33 cellular contexts compared by ENCODE assay signal in the genomic region with DNA sequence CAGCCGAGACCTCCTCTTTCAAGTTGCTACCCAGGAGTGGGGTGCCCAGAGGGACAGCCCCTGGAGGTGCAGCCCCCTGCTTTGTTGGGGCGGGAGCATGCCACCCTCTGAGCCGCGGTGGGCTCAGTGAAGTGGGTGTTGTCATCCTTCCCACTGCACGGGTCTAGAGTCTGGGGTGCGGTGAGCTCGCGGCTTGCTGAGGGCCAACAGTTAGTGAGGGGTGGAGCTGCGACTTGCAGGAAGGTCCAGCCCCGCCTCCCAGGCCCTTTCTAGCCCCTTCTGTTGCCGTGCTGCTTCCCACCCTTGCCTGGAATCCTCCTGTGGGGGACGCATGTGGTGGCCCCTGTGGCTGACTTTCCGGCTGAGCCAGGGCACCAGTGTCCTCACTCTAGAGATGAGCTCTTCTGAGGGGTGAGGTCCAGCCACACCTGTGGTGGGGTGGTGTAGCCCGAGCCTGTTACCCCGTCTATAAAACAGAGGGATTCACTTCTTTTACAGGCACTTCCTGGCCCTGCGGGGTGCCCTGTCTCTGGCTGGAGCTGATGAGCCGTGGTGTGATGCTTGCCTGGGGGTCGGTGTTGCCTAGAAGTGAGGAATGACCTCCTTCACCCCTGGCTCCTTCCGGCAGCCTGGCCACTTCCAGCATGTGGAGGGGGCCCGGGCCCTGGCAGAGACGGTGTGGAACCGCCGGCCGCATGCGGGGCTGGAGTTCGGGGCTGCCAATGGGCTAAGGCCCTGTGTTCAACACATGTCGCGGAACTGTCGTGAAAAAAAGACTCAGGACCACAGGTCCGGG.
DNase-seq lines count a peak whose midpoint lies in the region; ATAC-seq and TF ChIP-seq lines count a peak whose summit lies in the region.
"Had no signal": no experiment of that assay in that cellular context is flagged by ENCODE, and none has a peak within 500 bp of the region (broad histone marks: within the 10 kb centered on the region; RNA-seq: fewer than 3 reads in every experiment).

No MANE protein-coding gene starts in this region.

- peaks cover 6% of the 10 kb centered on the region for H3K4me1 Mint-ChIP-seq in endodermal cell
- H3K4me1 Mint-ChIP-seq in activated naive CD4-positive, alpha-beta T cell treated with anti-CD3 and anti-CD28 coated beads, Interleukin-2, amount 10 ng/mL, durations not matched to agents 7 days and 5 days = peaks cover 45% of the 10 kb centered on the region

- no peaks in the 10 kb centered on the region for H3K27me3 Mint-ChIP-seq in endodermal cell (ENCODE audit: insufficient read depth)
- H3K27me3 Mint-ChIP-seq in activated naive CD4-positive, alpha-beta T cell treated with anti-CD3 and anti-CD28 coated beads, Interleukin-2, amount 10 ng/mL, durations not matched to agents 7 days and 5 days = no peaks in the 10 kb centered on the region
- H3K27me3 Mint-ChIP-seq: activated CD8-positive, alpha-beta memory T cell treated with anti-CD3 and anti-CD28 coated beads, Interleukin-2, amount 10 ng/mL, durations not matched to agents 7 days and 5 days; activated naive CD8-positive, alpha-beta T cell; stimulated activated naive CD8-positive, alpha-beta T cell treated with anti-CD3 and anti-CD28 coated beads, Interleukin-15, Interleukin-2, amounts not matched to agents 100 ng/mL and 50 ng/mL, for 24 hours had no signal

- H2AFZ ChIP-seq in DND-41 (ENCODE audit: low read depth, low read length) = no peak overlapping the region
- H2AFZ ChIP-seq in Karpas-422 (ENCODE audit: low read length) = no peak overlapping the region
- no peak overlapping the region for H2AFZ ChIP-seq in neuronal stem cell (ENCODE audit: low read length)
- H2AFZ ChIP-seq: parathyroid adenoma had no signal

- H3K9ac ChIP-seq in DND-41 (ENCODE audit: low read depth, low read length) (no peak overlapping the region), Karpas-422 (ENCODE audit: low read length) (peak overlapping the region; percentile 66), endodermal cell (ENCODE audit: extremely low read depth, low read length, poor library complexity, severe bottlenecking) (no peak overlapping the region), neuronal stem cell (ENCODE audit: low read depth, low read length, poor library complexity) (no peak overlapping the region)
- H3K9ac ChIP-seq: parathyroid adenoma, SK-N-SH had no signal

- peaks cover 13% of the 10 kb centered on the region; the same call in 1 of the 2 replicates for H4K20me1 ChIP-seq in DND-41 (ENCODE audit: insufficient read depth, low read length)
- H4K20me1 ChIP-seq in Karpas-422 (ENCODE audit: insufficient read depth, low read depth, low read length) = no peaks in the 10 kb centered on the region; the same call in 1 of the 2 replicates

- peak overlapping the region; percentile 61 for H2BK120ac ChIP-seq in neuronal stem cell (ENCODE audit: low read depth, low read length)

- H3K36me3 ChIP-seq in DND-41 (ENCODE audit: insufficient read depth, low read length) (peaks cover 62% of the 10 kb centered on the region), Karpas-422 (ENCODE audit: insufficient read depth, low read length) (peaks cover 6% of the 10 kb centered on the region; the same call in 1 of the 2 replicates), endodermal cell (ENCODE audit: control insufficient read depth, insufficient read depth, low read length) (no peaks in the 10 kb centered on the region), neuronal stem cell (replicated peaks in 1 of 2; ENCODE audit: control insufficient read depth in 2 of 2, insufficient read depth in 2 of 2, low read length in 2 of 2) (peaks cover 10 to 13% of the 10 kb centered on the region in 2 donors), uterus (no peaks in the 10 kb centered on the region)
- H3K36me3 ChIP-seq: cardiac muscle cell had no signal

- H3K4me3 Mint-ChIP-seq in endodermal cell = no peak overlapping the region
- no peak overlapping the region for H3K4me3 Mint-ChIP-seq in activated naive CD4-positive, alpha-beta T cell treated with anti-CD3 and anti-CD28 coated beads, Interleukin-2, amount 10 ng/mL, durations not matched to agents 7 days and 5 days
- H3K4me3 Mint-ChIP-seq: activated CD8-positive, alpha-beta memory T cell treated with anti-CD3 and anti-CD28 coated beads, Interleukin-2, amount 10 ng/mL, durations not matched to agents 7 days and 5 days; activated naive CD8-positive, alpha-beta T cell; activated T-helper 1 cell treated with anti-CD3 and anti-CD28 coated beads, Interleukin-12 subunit alpha, Interleukin-12 subunit beta, Interleukin-2, Interleukin-4 antibody, amounts not matched to agents 30 ng/mL and 10 ng/mL and 1 ng/mL, durations not matched to agents 14 hours and 24 hours and 36 hours; mesothelial cell of epicardium; stimulated activated naive CD8-positive, alpha-beta T cell treated with anti-CD3 and anti-CD28 coated beads, Interleukin-15, Interleukin-2, amounts not matched to agents 100 ng/mL and 50 ng/mL, for 24 hours; T-helper 2 cell treated with Interferon-gamma antibody and Interleukin-4, amounts not matched to agents 5 μg/mL and 100 μg/mL, for 36 hours had no signal

- TF ChIP-seq POLR2A in uterus (IDR thresholded peaks at IDR 0.05) = no peak

- H3K9me3 ChIP-seq in DND-41 (ENCODE audit: insufficient read depth, low read length, severe bottlenecking) (no peaks in the 10 kb centered on the region), Karpas-422 (ENCODE audit: low read length) (no peaks in the 10 kb centered on the region), endodermal cell (ENCODE audit: control insufficient read depth, low read length) (no peaks in the 10 kb centered on the region), neuronal stem cell (replicated peaks in 1 of 2; ENCODE audit: control insufficient read depth in 2 of 2, insufficient read depth in 1 of 2, low read depth in 1 of 2, low read length in 2 of 2) (no peaks in the 10 kb centered on the region), uterus (no peaks in the 10 kb centered on the region)
- H3K9me3 ChIP-seq: SK-N-SH, tibial artery had no signal

- no peak overlapping the region for H2BK12ac ChIP-seq in neuronal stem cell (ENCODE audit: low read length)

- no peak overlapping the region for H4K91ac ChIP-seq in neuronal stem cell (ENCODE audit: low read depth, low read length, poor library complexity)

- intact Hi-C loops in uterus (cut with DNase I; ENCODE audit: low total_unique reads) = no loop called here

- peak overlapping the region; percentile 85 for H3K18ac ChIP-seq in neuronal stem cell (ENCODE audit: low read length)

- H4K8ac ChIP-seq in neuronal stem cell (ENCODE audit: low read depth, low read length) = peak overlapping the region; percentile 43

- H3K4me2 ChIP-seq in DND-41 (ENCODE audit: insufficient read depth, low read length) (no peak overlapping the region), Karpas-422 (ENCODE audit: low read depth, low read length, poor library complexity, severe bottlenecking) (peak overlapping the region; percentile 15), neuronal stem cell (ENCODE audit: insufficient read depth, low read length, poor library complexity, severe bottlenecking) (no peak overlapping the region)
- H3K4me2 ChIP-seq: SK-N-SH had no signal

- H3K27me3 ChIP-seq in DND-41 (ENCODE audit: insufficient read depth, low read length, poor library complexity) = no peaks in the 10 kb centered on the region
- no peaks in the 10 kb centered on the region for H3K27me3 ChIP-seq in Karpas-422 (ENCODE audit: low read length)
- no peaks in the 10 kb centered on the region for H3K27me3 ChIP-seq in endodermal cell (ENCODE audit: control insufficient read depth, insufficient read depth, low read length, poor library complexity, severe bottlenecking)
- no peaks in the 10 kb centered on the region for H3K27me3 ChIP-seq in neuronal stem cell (ENCODE audit: control insufficient read depth in 3 of 3, insufficient read depth in 3 of 3, low read depth in 1 of 3, low read length in 3 of 3)
- H3K27me3 ChIP-seq in uterus = no peaks in the 10 kb centered on the region
- H3K27me3 ChIP-seq: cardiac muscle cell, tibial artery had no signal

- CTCF ChIA-PET in activated naive CD4-positive, alpha-beta T cell treated with anti-CD3 and anti-CD28 coated beads, Interleukin-2, amount 10 ng/mL, durations not matched to agents 7 days and 5 days (lab: Charles Lee) = interaction anchor here (0.8 kb wide), 1 partner anchor 125 kb away, joined by 3 read pairs; no protein-coding TSS in a partner anchor

- WGBS in endodermal cell (ENCODE audit: insufficient coverage in 1 of 2, insufficient read length in 1 of 2), 2 experiments = 69 to 83% methylated on average over 13 to 30 of the region's 30 CpGs
- no CpG with 5 or more reads among the region's 30 CpGs for WGBS in neuronal stem cell (ENCODE audit: extremely low coverage in 2 of 2, insufficient read length in 2 of 2, insufficient replicate concordance in 1 of 2), 2 donors

- no peaks in the 10 kb centered on the region for H3K36me3 Mint-ChIP-seq in endodermal cell (ENCODE audit: low read depth)
- H3K36me3 Mint-ChIP-seq in activated naive CD4-positive, alpha-beta T cell treated with anti-CD3 and anti-CD28 coated beads, Interleukin-2, amount 10 ng/mL, durations not matched to agents 7 days and 5 days = peaks cover 7% of the 10 kb centered on the region
- H3K36me3 Mint-ChIP-seq: activated naive CD8-positive, alpha-beta T cell had no signal

- no peaks in the 10 kb centered on the region for H3K9me2 ChIP-seq in Karpas-422 (replicated peaks; ENCODE audit: insufficient read depth, low read length)
- H3K9me2 ChIP-seq: SK-N-SH had no signal

- DNase-seq in DND-41 = no peak
- DNase-seq in Karpas-422 = no peak
- DNase-seq in endodermal cell = peak; percentile 86
- DNase-seq in neuronal stem cell (ENCODE audit: low spot score) = no peak
- DNase-seq in DMS114 treated with DMSO at 0.1 percent for 48 hours (lab: John Stamatoyannopoulos, UW; ENCODE audit: unreplicated experiment) = no peak
- no peak for DNase-seq in activated naive CD4-positive, alpha-beta T cell treated with anti-CD3 and anti-CD28 coated beads, Interleukin-2, amount 10 ng/mL, durations not matched to agents 7 days and 5 days
- DNase-seq in uterus = no peak
- DNase-seq: activated CD4-positive, alpha-beta T cell treated with anti-CD3 and anti-CD28 coated beads, Interleukin-2, amount 50 U/mL, for 1 hour; activated CD8-positive, alpha-beta memory T cell treated with anti-CD3 and anti-CD28 coated beads, Interleukin-2, amount 10 ng/mL, durations not matched to agents 7 days and 5 days; aorta; cortex of kidney; erythroblast; GOT3; NCI-H1092; NCI-H187; NCI-H526 treated with DMSO at 0.1 percent for 48 hours; right cardiac atrium; RPMI8226; SK-N-SH; stimulated activated CD4-positive, alpha-beta T cell treated with anti-CD3 and anti-CD28 coated beads, Interleukin-12 subunit alpha, Interleukin-12 subunit beta, amount 100 ng/mL, for 4 hours; stimulated activated CD4-positive, alpha-beta T cell treated with anti-CD3 and anti-CD28 coated beads, Interleukin-4, amount 100 ng/mL, for 4 hours; tibial artery had no signal

- TF ChIP-seq CTCF in DND-41 (IDR thresholded peaks at IDR 0.05; ENCODE audit: borderline replicate concordance, extremely low read depth, low read length, poor library complexity, severe bottlenecking) (no peak), endodermal cell (conservative IDR thresholded peaks at IDR 0.05) (no peak), uterus (IDR thresholded peaks at IDR 0.05) (no peak)

- no peaks in the 10 kb centered on the region for H3K9me3 Mint-ChIP-seq in endodermal cell
- no peaks in the 10 kb centered on the region for H3K9me3 Mint-ChIP-seq in activated naive CD4-positive, alpha-beta T cell treated with anti-CD3 and anti-CD28 coated beads, Interleukin-2, amount 10 ng/mL, durations not matched to agents 7 days and 5 days
- H3K9me3 Mint-ChIP-seq: activated T-helper 1 cell treated with anti-CD3 and anti-CD28 coated beads, Interleukin-12 subunit alpha, Interleukin-12 subunit beta, Interleukin-2, Interleukin-4 antibody, amounts not matched to agents 30 ng/mL and 10 ng/mL and 1 ng/mL, durations not matched to agents 14 hours and 24 hours and 36 hours; mesothelial cell of epicardium; stimulated activated naive CD8-positive, alpha-beta T cell treated with anti-CD3 and anti-CD28 coated beads, Interleukin-15, Interleukin-2, amounts not matched to agents 100 ng/mL and 50 ng/mL, for 24 hours; T-helper 2 cell treated with Interferon-gamma antibody and Interleukin-4, amounts not matched to agents 5 μg/mL and 100 μg/mL, for 36 hours had no signal

- H3K79me2 ChIP-seq in DND-41 (ENCODE audit: insufficient read depth, low read length) = peaks cover 49% of the 10 kb centered on the region
- H3K79me2 ChIP-seq in Karpas-422 (ENCODE audit: low read length) = 0 out of 2 replicates have a peak, but pooled peaks cover 10% of the 10 kb centered on the region
- H3K79me2 ChIP-seq: parathyroid adenoma had no signal

- peak overlapping the region; percentile 58 for H2BK15ac ChIP-seq in neuronal stem cell (ENCODE audit: low read length)

- peak overlapping the region; percentile 82 for H3K14ac ChIP-seq in neuronal stem cell (ENCODE audit: low read length)

- H3K79me1 ChIP-seq in neuronal stem cell (ENCODE audit: low read depth, low read length) = peaks cover 16% of the 10 kb centered on the region

- peak overlapping the region; percentile 46 for H2AK5ac ChIP-seq in neuronal stem cell (ENCODE audit: low read depth, low read length)

- ATAC-seq in DND-41 (ENCODE audit: insufficient read depth, low read depth) (no peak), HG02938 (IDR thresholded peaks at IDR 0.05; ENCODE audit: unreplicated experiment) (no peak)
- ATAC-seq: activated CD8-positive, alpha-beta memory T cell treated with anti-CD3 and anti-CD28 coated beads, Interleukin-2, amount 10 ng/mL, durations not matched to agents 7 days and 5 days; HepG2; left lobe of liver; right cardiac atrium had no signal

- peak overlapping the region; percentile 39 for H2BK5ac ChIP-seq in neuronal stem cell (ENCODE audit: low read length)

- peak overlapping the region; percentile 61 for H3K27ac ChIP-seq in DND-41 (ENCODE audit: low read length)
- peak overlapping the region; percentile 93 for H3K27ac ChIP-seq in Karpas-422 (ENCODE audit: low read length)
- H3K27ac ChIP-seq in endodermal cell (ENCODE audit: low read depth, low read length) = peak overlapping the region; percentile 49
- H3K27ac ChIP-seq in neuronal stem cell (replicated peaks; ENCODE audit: low read length) = peak overlapping the region; percentile 12
- no peak overlapping the region for H3K27ac ChIP-seq in uterus
- H3K27ac ChIP-seq: C4-2B, cardiac muscle cell, parathyroid adenoma, tibial artery had no signal

- H3K27ac Mint-ChIP-seq in endodermal cell = peak overlapping the region; percentile 64
- no peak overlapping the region for H3K27ac Mint-ChIP-seq in activated naive CD4-positive, alpha-beta T cell treated with anti-CD3 and anti-CD28 coated beads, Interleukin-2, amount 10 ng/mL, durations not matched to agents 7 days and 5 days
- H3K27ac Mint-ChIP-seq: activated CD8-positive, alpha-beta memory T cell treated with anti-CD3 and anti-CD28 coated beads, Interleukin-2, amount 10 ng/mL, durations not matched to agents 7 days and 5 days; activated naive CD8-positive, alpha-beta T cell; activated T-helper 1 cell treated with anti-CD3 and anti-CD28 coated beads, Interleukin-12 subunit alpha, Interleukin-12 subunit beta, Interleukin-2, Interleukin-4 antibody, amounts not matched to agents 30 ng/mL and 10 ng/mL and 1 ng/mL, durations not matched to agents 14 hours and 24 hours and 36 hours; mesothelial cell of epicardium; stimulated activated naive CD8-positive, alpha-beta T cell treated with anti-CD3 and anti-CD28 coated beads, Interleukin-15, Interleukin-2, amounts not matched to agents 100 ng/mL and 50 ng/mL, for 24 hours; T-helper 2 cell treated with Interferon-gamma antibody and Interleukin-4, amounts not matched to agents 5 μg/mL and 100 μg/mL, for 36 hours had no signal

- H3K4me1 ChIP-seq in DND-41 (ENCODE audit: insufficient read depth, low read length) (peaks cover 57% of the 10 kb centered on the region), Karpas-422 (ENCODE audit: low read length) (peaks cover 96% of the 10 kb centered on the region), endodermal cell (ENCODE audit: control insufficient read depth, insufficient read depth, low read length) (peaks cover 4% of the 10 kb centered on the region), neuronal stem cell (ENCODE audit: control insufficient read depth in 2 of 2, insufficient read depth in 1 of 2, low read depth in 1 of 2, low read length in 2 of 2) (peaks cover 0 to 14% of the 10 kb centered on the region in 2 donors), uterus (peaks cover 0 to 9% of the 10 kb centered on the region in 2 donors)

- no peak overlapping the region for H3K4ac ChIP-seq in neuronal stem cell (ENCODE audit: low read length)

- H3K23ac ChIP-seq in neuronal stem cell (ENCODE audit: low read depth, low read length, poor library complexity) = peak overlapping the region; percentile 80

- H3K4me3 ChIP-seq in DND-41 (ENCODE audit: low read depth in 1 of 2, low read length in 2 of 2) = no peak overlapping the region
- H3K4me3 ChIP-seq in Karpas-422 (ENCODE audit: low read length) = no peak overlapping the region; the same call in 1 of the 2 replicates
- no peak overlapping the region for H3K4me3 ChIP-seq in endodermal cell (ENCODE audit: low read length)
- H3K4me3 ChIP-seq in neuronal stem cell (ENCODE audit: low read length in 2 of 2) = no peak overlapping the region
- H3K4me3 ChIP-seq in uterus = no peak overlapping the region
- H3K4me3 ChIP-seq: cardiac muscle cell, tibial artery had no signal

Comparison
In these comparisons a context has a peak if more than half of its experiments do, and no peak if none do; other contexts are left out.
1. H3K27ac ChIP-seq: peak in DND-41 (single experiment), Karpas-422 (single experiment), endodermal cell (single experiment) and neuronal stem cell (single experiment); none in uterus (0 of 2).